1 cellular context compared by ENCODE assay signal in the genomic region with DNA sequence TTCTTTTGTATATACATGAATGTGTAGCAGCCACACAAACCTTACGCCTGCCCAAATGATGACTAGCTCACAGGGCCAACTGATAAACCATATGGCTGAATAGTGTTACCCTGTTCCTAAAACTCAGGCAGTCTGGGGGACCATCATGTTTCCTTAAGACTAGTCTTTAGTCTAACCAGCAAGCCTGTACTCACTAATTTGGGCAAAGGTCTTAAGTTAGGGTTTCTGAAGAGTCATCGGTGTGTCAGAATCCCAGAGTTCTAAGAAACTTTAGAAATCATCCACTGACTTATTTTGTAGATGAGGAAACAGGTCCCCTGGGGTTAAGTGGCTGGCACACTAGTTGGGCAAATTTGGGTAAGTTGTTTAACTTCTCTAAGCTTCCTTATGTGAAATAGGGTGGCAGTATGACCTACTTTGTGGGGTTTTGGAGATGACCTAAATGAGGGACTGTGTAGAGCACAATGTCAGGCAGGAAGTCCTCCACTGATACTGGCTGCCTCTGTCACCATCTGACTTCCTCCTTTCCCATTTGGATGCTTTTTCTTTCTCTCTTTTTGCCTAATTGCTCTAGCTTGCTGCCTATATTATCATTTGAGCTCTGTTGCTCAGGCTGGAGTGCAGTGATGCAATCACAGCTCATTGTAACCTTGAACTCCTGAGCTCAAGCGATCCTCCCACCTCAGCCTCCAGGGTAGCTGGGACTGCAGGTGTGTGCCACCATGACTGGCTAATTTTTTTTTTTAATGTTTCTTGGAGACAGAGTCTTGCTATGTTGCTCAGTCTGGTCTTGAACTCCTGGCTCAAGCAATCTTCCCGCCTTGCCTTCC.
TF ChIP-seq lines count a peak whose summit lies in the region.

No MANE protein-coding gene starts in this region.

TF ChIP-seq in HepG2, 621 proteins besides CTCF, POLR2A, EP300 and RAD21 (continued from another document):
- peak; percentile 68 for TF ChIP-seq CEBPG (CRISPR knock-in tag; IDR thresholded peaks at IDR 0.05)
- no peak for TF ChIP-seq FOXJ3 (CRISPR knock-in tag; IDR thresholded peaks at IDR 0.05; ENCODE audit: borderline replicate concordance)
- no peak for TF ChIP-seq PRMT3 (CRISPR knock-in tag; IDR thresholded peaks at IDR 0.05; ENCODE audit: borderline replicate concordance, low read depth)
- peak; percentile 42 for TF ChIP-seq ZNF460 (CRISPR knock-in tag; IDR thresholded peaks at IDR 0.05; ENCODE audit: borderline replicate concordance)
- no peak for TF ChIP-seq BRD4 (CRISPR knock-in tag; IDR thresholded peaks at IDR 0.05)
- TF ChIP-seq, protein P1, sequence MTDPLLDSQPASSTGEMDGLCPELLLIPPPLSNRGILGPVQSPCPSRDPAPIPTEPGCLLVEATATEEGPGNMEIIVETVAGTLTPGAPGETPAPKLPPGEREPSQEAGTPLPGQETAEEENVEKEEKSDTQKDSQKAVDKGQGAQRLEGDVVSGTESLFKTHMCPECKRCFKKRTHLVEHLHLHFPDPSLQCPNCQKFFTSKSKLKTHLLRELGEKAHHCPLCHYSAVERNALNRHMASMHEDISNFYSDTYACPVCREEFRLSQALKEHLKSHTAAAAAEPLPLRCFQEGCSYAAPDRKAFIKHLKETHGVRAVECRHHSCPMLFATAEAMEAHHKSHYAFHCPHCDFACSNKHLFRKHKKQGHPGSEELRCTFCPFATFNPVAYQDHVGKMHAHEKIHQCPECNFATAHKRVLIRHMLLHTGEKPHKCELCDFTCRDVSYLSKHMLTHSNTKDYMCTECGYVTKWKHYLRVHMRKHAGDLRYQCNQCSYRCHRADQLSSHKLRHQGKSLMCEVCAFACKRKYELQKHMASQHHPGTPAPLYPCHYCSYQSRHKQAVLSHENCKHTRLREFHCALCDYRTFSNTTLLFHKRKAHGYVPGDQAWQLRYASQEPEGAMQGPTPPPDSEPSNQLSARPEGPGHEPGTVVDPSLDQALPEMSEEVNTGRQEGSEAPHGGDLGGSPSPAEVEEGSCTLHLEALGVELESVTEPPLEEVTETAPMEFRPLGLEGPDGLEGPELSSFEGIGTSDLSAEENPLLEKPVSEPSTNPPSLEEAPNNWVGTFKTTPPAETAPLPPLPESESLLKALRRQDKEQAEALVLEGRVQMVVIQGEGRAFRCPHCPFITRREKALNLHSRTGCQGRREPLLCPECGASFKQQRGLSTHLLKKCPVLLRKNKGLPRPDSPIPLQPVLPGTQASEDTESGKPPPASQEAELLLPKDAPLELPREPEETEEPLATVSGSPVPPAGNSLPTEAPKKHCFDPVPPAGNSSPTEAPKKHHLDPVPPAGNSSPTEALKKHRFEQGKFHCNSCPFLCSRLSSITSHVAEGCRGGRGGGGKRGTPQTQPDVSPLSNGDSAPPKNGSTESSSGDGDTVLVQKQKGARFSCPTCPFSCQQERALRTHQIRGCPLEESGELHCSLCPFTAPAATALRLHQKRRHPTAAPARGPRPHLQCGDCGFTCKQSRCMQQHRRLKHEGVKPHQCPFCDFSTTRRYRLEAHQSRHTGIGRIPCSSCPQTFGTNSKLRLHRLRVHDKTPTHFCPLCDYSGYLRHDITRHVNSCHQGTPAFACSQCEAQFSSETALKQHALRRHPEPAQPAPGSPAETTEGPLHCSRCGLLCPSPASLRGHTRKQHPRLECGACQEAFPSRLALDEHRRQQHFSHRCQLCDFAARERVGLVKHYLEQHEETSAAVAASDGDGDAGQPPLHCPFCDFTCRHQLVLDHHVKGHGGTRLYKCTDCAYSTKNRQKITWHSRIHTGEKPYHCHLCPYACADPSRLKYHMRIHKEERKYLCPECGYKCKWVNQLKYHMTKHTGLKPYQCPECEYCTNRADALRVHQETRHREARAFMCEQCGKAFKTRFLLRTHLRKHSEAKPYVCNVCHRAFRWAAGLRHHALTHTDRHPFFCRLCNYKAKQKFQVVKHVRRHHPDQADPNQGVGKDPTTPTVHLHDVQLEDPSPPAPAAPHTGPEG (CRISPR knock-in tag; IDR thresholded peaks at IDR 0.05) = no peak
- no peak for TF ChIP-seq MAZ (IDR thresholded peaks at IDR 0.05; ENCODE audit: borderline replicate concordance, low read depth, low read length)
- no peak for TF ChIP-seq MAZ (CRISPR knock-in tag; IDR thresholded peaks at IDR 0.05; ENCODE audit: low read depth)
- no peak for TF ChIP-seq MEF2D (CRISPR knock-in tag; IDR thresholded peaks at IDR 0.05)
- TF ChIP-seq CEBPB (IDR thresholded peaks at IDR 0.05; ENCODE audit: borderline replicate concordance, low read depth, low read length) = peak; percentile 72; the same call in 1 of the 2 replicates
- TF ChIP-seq CREB1 (IDR thresholded peaks at IDR 0.05) = no peak
- TF ChIP-seq CREB1 (CRISPR knock-in tag; IDR thresholded peaks at IDR 0.05) = no peak
- TF ChIP-seq, protein P2, sequence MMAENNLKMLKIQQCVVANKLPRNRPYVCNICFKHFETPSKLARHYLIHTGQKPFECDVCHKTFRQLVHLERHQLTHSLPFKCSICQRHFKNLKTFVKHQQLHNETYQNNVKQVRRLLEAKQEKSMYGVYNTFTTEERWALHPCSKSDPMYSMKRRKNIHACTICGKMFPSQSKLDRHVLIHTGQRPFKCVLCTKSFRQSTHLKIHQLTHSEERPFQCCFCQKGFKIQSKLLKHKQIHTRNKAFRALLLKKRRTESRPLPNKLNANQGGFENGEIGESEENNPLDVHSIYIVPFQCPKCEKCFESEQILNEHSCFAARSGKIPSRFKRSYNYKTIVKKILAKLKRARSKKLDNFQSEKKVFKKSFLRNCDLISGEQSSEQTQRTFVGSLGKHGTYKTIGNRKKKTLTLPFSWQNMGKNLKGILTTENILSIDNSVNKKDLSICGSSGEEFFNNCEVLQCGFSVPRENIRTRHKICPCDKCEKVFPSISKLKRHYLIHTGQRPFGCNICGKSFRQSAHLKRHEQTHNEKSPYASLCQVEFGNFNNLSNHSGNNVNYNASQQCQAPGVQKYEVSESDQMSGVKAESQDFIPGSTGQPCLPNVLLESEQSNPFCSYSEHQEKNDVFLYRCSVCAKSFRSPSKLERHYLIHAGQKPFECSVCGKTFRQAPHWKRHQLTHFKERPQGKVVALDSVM (CRISPR knock-in tag; IDR thresholded peaks at IDR 0.05) = peak; percentile 86
- no peak for TF ChIP-seq TAF1 (CRISPR knock-in tag; IDR thresholded peaks at IDR 0.05)
- no peak for TF ChIP-seq RBM39 (IDR thresholded peaks at IDR 0.05; ENCODE audit: low read depth, low read length, poor library complexity, severe bottlenecking)
TF ChIP-seq in HepG2: peak in this region for 5.
